ENCODE assay signal across 10 cellular contexts in genomic region chr9:38062498-38063362, GRCh38. TPM values are rescaled to one million over a fixed set of nuclear protein-coding genes. Genes with fewer than 3 reads are reported as not detected.
DNase-seq lines count a peak whose midpoint lies in the region; ATAC-seq and TF ChIP-seq lines count a peak whose summit lies in the region.
"Had no signal": no experiment of that assay in that cellular context is flagged by ENCODE, and none has a peak within 500 bp of the region (broad histone marks: within the 10 kb centered on the region; RNA-seq: fewer than 3 reads in every experiment).

No MANE protein-coding gene starts in this region.

- no peaks in the 10 kb centered on the region for H3K9me3 ChIP-seq in cardiac muscle cell (ENCODE audit: low read depth)
- no peaks in the 10 kb centered on the region for H3K9me3 ChIP-seq in tibial artery
- no peaks in the 10 kb centered on the region for H3K9me3 ChIP-seq in BE2C
- H3K9me3 ChIP-seq: SJSA1 had no signal

- DNase-seq in cardiac muscle cell (ENCODE audit: low read depth in 1 of 2, low spot score in 1 of 2) (peak in 1 of 2 donors; percentile 66), left ventricle myocardium superior (no peak), astrocyte of the hippocampus (ENCODE audit: low read depth, low spot score) (peak; percentile 66), kidney tubule cell (ENCODE audit: low spot score) (peak; percentile 77), tibial artery (no peak), BE2C (no peak), NCI-H1417 treated with DMSO at 0.1 percent for 48 hours (lab: John Stamatoyannopoulos, UW) (no peak), GM20000 (ENCODE audit: low spot score) (no peak)
- DNase-seq: NCI-H1092 treated with DMSO at 0.1 percent for 48 hours had no signal

- H3K36me3 ChIP-seq in cardiac muscle cell (no peaks in the 10 kb centered on the region), tibial artery (no peaks in the 10 kb centered on the region), BE2C (no peaks in the 10 kb centered on the region; the same call in 1 of the 2 replicates)

- H3K27ac ChIP-seq in cardiac muscle cell = peak overlapping the region; percentile 80
- peak overlapping the region; percentile 17 to 98 for H3K27ac ChIP-seq in tibial artery
- H3K27ac ChIP-seq: SJSA1 had no signal

- H3K27me3 ChIP-seq in cardiac muscle cell = no peaks in the 10 kb centered on the region
- H3K27me3 ChIP-seq in tibial artery = no peaks in the 10 kb centered on the region
- H3K27me3 ChIP-seq in BE2C = no peaks in the 10 kb centered on the region
- H3K27me3 ChIP-seq: SJSA1 had no signal

- no peak overlapping the region for H3K4me3 ChIP-seq in cardiac muscle cell
- H3K4me3 ChIP-seq in tibial artery = no peak overlapping the region
- H3K4me3 ChIP-seq in BE2C (ENCODE audit: low read depth, low read length) = no peak overlapping the region
- H3K4me3 ChIP-seq: SJSA1 had no signal

- no peak for ATAC-seq in left ventricle myocardium superior

- TF ChIP-seq CTCF in cardiac muscle cell (IDR thresholded peaks at IDR 0.05; ENCODE audit: low read depth, low read length) = no peak
- no peak for TF ChIP-seq CTCF in tibial artery (IDR thresholded peaks at IDR 0.05)
- TF ChIP-seq CTCF in BE2C (IDR thresholded peaks at IDR 0.05; ENCODE audit: low read depth, low read length) = no peak
- TF ChIP-seq CTCF in GM20000 (IDR thresholded peaks at IDR 0.05; ENCODE audit: extremely low read depth, missing control alignments) = no peak

- intact Hi-C loops in left ventricle myocardium superior (cut with micrococcal nuclease) (loop anchor here (5.0 to 10.0 kb wide), 2 partner anchors 40 to 138 kb away; no protein-coding TSS in a partner anchor), tibial artery (cut with DNase I; ENCODE audit: low total_unique reads) (no loop called here)

- H3K4me1 ChIP-seq in cardiac muscle cell (ENCODE audit: low read depth) (peaks cover 47% of the 10 kb centered on the region), tibial artery (peaks cover 0 to 80% (median 58%) of the 10 kb centered on the region in 4 donors), BE2C (peaks cover 26% of the 10 kb centered on the region)

RNA-seq across cellular contexts. Expression of gene SHB, which starts 6.3 kb away (rescaled TPM):
- 36.0 and 46.9 TPM in 2 replicates for total RNA-seq in cardiac muscle cell
- 28.2 and 32.4 TPM in 2 replicates for polyA plus RNA-seq in cardiac muscle cell
- total RNA-seq in left ventricle myocardium superior = 15.9 TPM
- polyA plus RNA-seq in BE2C (2012; ENCODE audit: insufficient read depth, insufficient read length, low read depth) = 9.1 TPM

Comparison
In these comparisons a context has a peak if more than half of its experiments do, and no peak if none do; other contexts are left out.
1. DNase-seq: peak in astrocyte of the hippocampus (single experiment) and kidney tubule cell (single experiment); none in left ventricle myocardium superior (single experiment), tibial artery (0 of 2), BE2C (single experiment), NCI-H1417 treated with DMSO at 0.1 percent for 48 hours (single experiment) and GM20000 (single experiment).